In the genomic region with DNA sequence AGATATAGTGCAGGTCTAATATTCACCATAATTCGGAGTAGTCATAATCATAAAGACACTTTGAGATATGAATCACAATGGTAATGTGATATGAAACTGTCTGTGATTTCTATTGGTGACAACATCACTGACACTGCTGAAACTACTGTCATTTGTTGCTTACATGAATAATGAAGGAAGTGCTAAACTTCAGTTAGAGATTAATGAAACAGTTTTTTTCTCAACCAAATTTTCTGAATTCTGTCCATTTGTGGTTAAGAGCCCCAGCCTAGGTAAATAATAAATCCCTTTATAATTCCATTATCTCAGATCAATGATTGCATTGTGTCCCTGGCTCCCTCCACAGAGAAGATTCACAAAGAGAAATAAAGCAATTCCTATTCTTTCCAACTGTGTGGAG, we compare ENCODE assay signal across 9 cellular contexts.
A peak's percentile ranks its signal among the peaks of the same experiment; 100 is the strongest.
DNase-seq lines count a peak whose midpoint lies in the region; ATAC-seq and TF ChIP-seq lines count a peak whose summit lies in the region.
"Had no signal": no experiment of that assay in that cellular context is flagged by ENCODE, and none has a peak within 500 bp of the region (broad histone marks: within the 10 kb centered on the region; RNA-seq: fewer than 3 reads in every experiment).

No MANE protein-coding gene starts in this region.

- H3K4me3 ChIP-seq in ovary: no peak overlapping the region
- H3K4me3 ChIP-seq: skin epidermis, transverse colon had no signal

- peaks cover 51 to 55% of the 10 kb centered on the region in 2 donors for H3K4me1 Mint-ChIP-seq in natural killer cell treated with Interleukin-12 subunit alpha and Interleukin-12 subunit beta and Interleukin-15 and Interleukin-18, amount 100 ng/mL, for 72 hours (ENCODE audit: low read depth in 2 of 2)

- H3K27ac ChIP-seq in ovary: no peak overlapping the region
- H3K27ac ChIP-seq: transverse colon had no signal

- no peak for DNase-seq in natural killer cell treated with Interleukin-12 subunit alpha and Interleukin-12 subunit beta and Interleukin-15 and Interleukin-18, amount 100 ng/mL, for 72 hours (ENCODE audit: low spot score)
- DNase-seq in globus pallidus (ENCODE audit: low spot score) (no peak), ovary (no peak), DMS79 (lab: John Stamatoyannopoulos, UW) (no peak)
- DNase-seq: transverse colon had no signal

- H3K36me3 ChIP-seq in ovary: no peaks in the 10 kb centered on the region
- H3K36me3 ChIP-seq: transverse colon had no signal

- TF ChIP-seq POLR2A in ovary (IDR thresholded peaks at IDR 0.05): no peak

- H3K9me3 Mint-ChIP-seq in natural killer cell treated with Interleukin-12 subunit alpha and Interleukin-12 subunit beta and Interleukin-15 and Interleukin-18, amount 100 ng/mL, for 72 hours: no peaks in the 10 kb centered on the region

- H3K36me3 Mint-ChIP-seq in natural killer cell treated with Interleukin-12 subunit alpha and Interleukin-12 subunit beta and Interleukin-15 and Interleukin-18, amount 100 ng/mL, for 72 hours: peaks cover 9% of the 10 kb centered on the region

- no peaks in the 10 kb centered on the region for H3K9me3 ChIP-seq in ovary
- H3K9me3 ChIP-seq: transverse colon had no signal

- ATAC-seq in GM18868 (IDR thresholded peaks at IDR 0.05; ENCODE audit: unreplicated experiment) (peak; percentile 73), GM21717 (IDR thresholded peaks at IDR 0.05; ENCODE audit: unreplicated experiment) (peak; percentile 68), HG03460 (IDR thresholded peaks at IDR 0.05; ENCODE audit: unreplicated experiment) (peak; percentile 73)
- ATAC-seq in natural killer cell treated with Interleukin-12 subunit alpha and Interleukin-12 subunit beta and Interleukin-15 and Interleukin-18, amount 100 ng/mL, for 72 hours: peak; percentile 61 to 79

- no peak for TF ChIP-seq CTCF in ovary (IDR thresholded peaks at IDR 0.05)

- H3K27ac Mint-ChIP-seq in natural killer cell treated with Interleukin-12 subunit alpha and Interleukin-12 subunit beta and Interleukin-15 and Interleukin-18, amount 100 ng/mL, for 72 hours: peak overlapping the region; percentile 96 to 98

- H3K27me3 Mint-ChIP-seq in natural killer cell treated with Interleukin-12 subunit alpha and Interleukin-12 subunit beta and Interleukin-15 and Interleukin-18, amount 100 ng/mL, for 72 hours: no peaks in the 10 kb centered on the region

- H3K4me1 ChIP-seq in ovary (ENCODE audit: insufficient read depth): peaks cover 12% of the 10 kb centered on the region

- H3K4me3 Mint-ChIP-seq in natural killer cell treated with Interleukin-12 subunit alpha and Interleukin-12 subunit beta and Interleukin-15 and Interleukin-18, amount 100 ng/mL, for 72 hours: peak overlapping the region; percentile 48

- intact Hi-C loops in ovary (cut with DNase I): no loop called here

- H3K27me3 ChIP-seq in ovary: no peaks in the 10 kb centered on the region
- H3K27me3 ChIP-seq: transverse colon had no signal

- 93 to 99% (median 98%) methylated on average over 1 of the region's 1 CpG for WGBS in ovary, 3 donors

- TF ChIP-seq EP300 in ovary (IDR thresholded peaks at IDR 0.05): no peak
